ENCODE assay signal across 8 cellular contexts in genomic region chr6:4017058-4017457, GRCh38.
DNase-seq lines count a peak whose midpoint lies in the region; ATAC-seq and TF ChIP-seq lines count a peak whose summit lies in the region.

No MANE protein-coding gene starts in this region.

- H3K36me3 ChIP-seq in HEK293 (ENCODE audit: control insufficient read depth in 2 of 2, insufficient read depth in 1 of 2, low read length in 2 of 2), result peaks cover 13 to 20% of the 10 kb centered on the region in 2 experiments
- peaks cover 5% of the 10 kb centered on the region for H3K36me3 ChIP-seq in skeletal muscle satellite cell (ENCODE audit: insufficient read depth, low read length)

- H3K27ac Mint-ChIP-seq in T-helper 17 cell, result peak overlapping the region; percentile 96

- peak overlapping the region; percentile 91 for H3K4me3 Mint-ChIP-seq in T-helper 17 cell

- CTCF ChIA-PET in HEK293 (lab: Yijun Ruan, JAX), result interaction anchor here (0.8 to 1.2 kb wide), 2 partner anchors 21 to 85 kb away, joined by 3 to 4 read pairs; no protein-coding TSS in a partner anchor

- H3K36me3 Mint-ChIP-seq in T-helper 17 cell (ENCODE audit: low read depth), result peaks cover 8% of the 10 kb centered on the region

- H3K9ac ChIP-seq in skeletal muscle satellite cell (ENCODE audit: low read depth, low read length), result peak overlapping the region; percentile 95

- ATAC-seq in T-helper 17 cell, result no peak
- no peak for ATAC-seq in GM21619 (IDR thresholded peaks at IDR 0.05; ENCODE audit: unreplicated experiment)
- no peak for ATAC-seq in HG03196 (IDR thresholded peaks at IDR 0.05; ENCODE audit: unreplicated experiment)

- H3K9me3 ChIP-seq in HEK293 (ENCODE audit: control insufficient read depth, insufficient read depth, low read depth, low read length) (no peaks in the 10 kb centered on the region), T-helper 17 cell (ENCODE audit: control insufficient read depth, low read length, poor library complexity, severe bottlenecking) (no peaks in the 10 kb centered on the region), skeletal muscle satellite cell (replicated peaks; ENCODE audit: low read length) (no peaks in the 10 kb centered on the region)

- TF ChIP-seq CTCF in HEK293 (tag by site-specific recombination; IDR thresholded peaks at IDR 0.05) (no peak), fibroblast of the aortic adventitia (IDR thresholded peaks at IDR 0.05; ENCODE audit: insufficient read depth, low read length) (no peak)

- peak overlapping the region; percentile 93 for H3K4me3 ChIP-seq in HEK293 (ENCODE audit: low read depth, low read length)
- peak overlapping the region; percentile 91 for H3K4me3 ChIP-seq in fibroblast of the aortic adventitia (ENCODE audit: low read depth, low read length)
- H3K4me3 ChIP-seq in skeletal muscle satellite cell (ENCODE audit: low read length), result peak overlapping the region; percentile 94

- H3K4me2 ChIP-seq in skeletal muscle satellite cell (ENCODE audit: low read length), result peak overlapping the region; percentile 97

- no peaks in the 10 kb centered on the region for H3K27me3 Mint-ChIP-seq in T-helper 17 cell

- intact Hi-C loops in posterior cingulate gyrus (cut with DNase I), result no loop called here

- H3K4me1 Mint-ChIP-seq in T-helper 17 cell, result peaks cover 52% of the 10 kb centered on the region

- POLR2A ChIA-PET in HEK293 (lab: Yijun Ruan, JAX), result interaction anchor here (1.5 to 1.9 kb wide), 2 partner anchors 119 to 267 kb away, joined by 9 to 14 read pairs; partner anchors contain the start of gene ECI2

- H3K27me3 ChIP-seq in skeletal muscle satellite cell (ENCODE audit: control insufficient read depth, insufficient read depth, low read length), result no peaks in the 10 kb centered on the region

- no peak for DNase-seq in T-helper 17 cell
- DNase-seq in fibroblast of the aortic adventitia (ENCODE audit: low read depth), result no peak
- no peak for DNase-seq in pons (ENCODE audit: low spot score)
- no peak for DNase-seq in posterior cingulate gyrus

- peak overlapping the region; percentile 100 for H3K27ac ChIP-seq in HEK293 (ENCODE audit: extremely low read depth, low read depth, low read length)

- H3K4me1 ChIP-seq in HEK293 (ENCODE audit: control insufficient read depth, insufficient read depth, low read length) (no peaks in the 10 kb centered on the region), skeletal muscle satellite cell (ENCODE audit: control insufficient read depth, insufficient read depth, low read length) (peaks cover 13% of the 10 kb centered on the region)

TF ChIP-seq in HEK293, 187 proteins besides CTCF, POLR2A, EP300 and RAD21:
- TF ChIP-seq HOXA7 (CRISPR knock-in tag; IDR thresholded peaks at IDR 0.05; ENCODE audit: borderline replicate concordance) (no peak), ZNF133 (tag by site-specific recombination; IDR thresholded peaks at IDR 0.05) (no peak), TCF7L2 (IDR thresholded peaks at IDR 0.05; ENCODE audit: borderline replicate concordance, low read depth, low read length) (no peak), ZNF335 (tag by site-specific recombination; conservative IDR thresholded peaks at IDR 0.05) (peak; percentile 11), ZFP3 (tag by site-specific recombination; IDR thresholded peaks at IDR 0.05; ENCODE audit: low read depth) (no peak), ZNF341 (tag by site-specific recombination; IDR thresholded peaks at IDR 0.05; ENCODE audit: low read depth) (no peak)
TF ChIP-seq in HEK293: peak in this region for 1.
